ENCODE assay signal across 1 cellular context in the genomic region with DNA sequence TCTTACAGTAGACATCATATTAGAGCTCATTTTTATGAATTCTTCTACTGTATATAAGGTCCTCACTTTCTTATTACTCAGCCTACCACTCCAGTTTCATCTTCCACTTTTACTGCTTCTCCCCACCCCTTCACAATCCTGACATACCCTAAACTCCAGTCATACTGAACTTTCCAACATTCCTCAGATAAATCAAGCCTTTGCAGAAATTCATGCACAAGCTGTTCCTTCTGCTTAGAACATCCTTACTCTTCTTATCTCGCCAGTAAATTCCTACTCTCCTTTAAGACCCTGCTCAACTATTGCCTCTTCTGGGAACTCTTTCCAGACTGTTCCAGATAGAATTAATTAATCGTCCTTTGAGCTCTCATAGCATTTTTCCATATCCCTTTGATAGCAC.
TF ChIP-seq lines count a peak whose summit lies in the region.

No MANE protein-coding gene starts in this region.

TF ChIP-seq in SK-N-SH treated with all-trans-retinoic acid at 6 μM for 48 hours, 23 proteins besides CTCF, POLR2A, EP300 and RAD21 (continued from another document):
- TF ChIP-seq, protein P1, sequence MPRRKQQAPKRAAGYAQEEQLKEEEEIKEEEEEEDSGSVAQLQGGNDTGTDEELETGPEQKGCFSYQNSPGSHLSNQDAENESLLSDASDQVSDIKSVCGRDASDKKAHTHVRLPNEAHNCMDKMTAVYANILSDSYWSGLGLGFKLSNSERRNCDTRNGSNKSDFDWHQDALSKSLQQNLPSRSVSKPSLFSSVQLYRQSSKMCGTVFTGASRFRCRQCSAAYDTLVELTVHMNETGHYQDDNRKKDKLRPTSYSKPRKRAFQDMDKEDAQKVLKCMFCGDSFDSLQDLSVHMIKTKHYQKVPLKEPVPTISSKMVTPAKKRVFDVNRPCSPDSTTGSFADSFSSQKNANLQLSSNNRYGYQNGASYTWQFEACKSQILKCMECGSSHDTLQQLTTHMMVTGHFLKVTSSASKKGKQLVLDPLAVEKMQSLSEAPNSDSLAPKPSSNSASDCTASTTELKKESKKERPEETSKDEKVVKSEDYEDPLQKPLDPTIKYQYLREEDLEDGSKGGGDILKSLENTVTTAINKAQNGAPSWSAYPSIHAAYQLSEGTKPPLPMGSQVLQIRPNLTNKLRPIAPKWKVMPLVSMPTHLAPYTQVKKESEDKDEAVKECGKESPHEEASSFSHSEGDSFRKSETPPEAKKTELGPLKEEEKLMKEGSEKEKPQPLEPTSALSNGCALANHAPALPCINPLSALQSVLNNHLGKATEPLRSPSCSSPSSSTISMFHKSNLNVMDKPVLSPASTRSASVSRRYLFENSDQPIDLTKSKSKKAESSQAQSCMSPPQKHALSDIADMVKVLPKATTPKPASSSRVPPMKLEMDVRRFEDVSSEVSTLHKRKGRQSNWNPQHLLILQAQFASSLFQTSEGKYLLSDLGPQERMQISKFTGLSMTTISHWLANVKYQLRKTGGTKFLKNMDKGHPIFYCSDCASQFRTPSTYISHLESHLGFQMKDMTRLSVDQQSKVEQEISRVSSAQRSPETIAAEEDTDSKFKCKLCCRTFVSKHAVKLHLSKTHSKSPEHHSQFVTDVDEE (CRISPR knock-in tag; IDR thresholded peaks at IDR 0.05) = no peak
- TF ChIP-seq ZNF8 (CRISPR knock-in tag; IDR thresholded peaks at IDR 0.05) (no peak), ZNF565 (CRISPR knock-in tag; conservative IDR thresholded peaks at IDR 0.05; ENCODE audit: low read depth) (no peak), SNAI2 (CRISPR knock-in tag; IDR thresholded peaks at IDR 0.05) (no peak), ZNF70 (CRISPR knock-in tag; IDR thresholded peaks at IDR 0.05) (no peak), ESRRG (CRISPR knock-in tag; IDR thresholded peaks at IDR 0.05) (no peak), TCF4 (CRISPR knock-in tag; IDR thresholded peaks at IDR 0.05; ENCODE audit: borderline replicate concordance) (no peak)
- TF ChIP-seq, protein P2, sequence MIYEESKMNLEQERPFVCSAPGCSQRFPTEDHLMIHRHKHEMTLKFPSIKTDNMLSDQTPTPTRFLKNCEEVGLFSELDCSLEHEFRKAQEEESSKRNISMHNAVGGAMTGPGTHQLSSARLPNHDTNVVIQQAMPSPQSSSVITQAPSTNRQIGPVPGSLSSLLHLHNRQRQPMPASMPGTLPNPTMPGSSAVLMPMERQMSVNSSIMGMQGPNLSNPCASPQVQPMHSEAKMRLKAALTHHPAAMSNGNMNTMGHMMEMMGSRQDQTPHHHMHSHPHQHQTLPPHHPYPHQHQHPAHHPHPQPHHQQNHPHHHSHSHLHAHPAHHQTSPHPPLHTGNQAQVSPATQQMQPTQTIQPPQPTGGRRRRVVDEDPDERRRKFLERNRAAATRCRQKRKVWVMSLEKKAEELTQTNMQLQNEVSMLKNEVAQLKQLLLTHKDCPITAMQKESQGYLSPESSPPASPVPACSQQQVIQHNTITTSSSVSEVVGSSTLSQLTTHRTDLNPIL (CRISPR knock-in tag; IDR thresholded peaks at IDR 0.05; ENCODE audit: low read depth) = no peak
- TF ChIP-seq, protein P3, sequence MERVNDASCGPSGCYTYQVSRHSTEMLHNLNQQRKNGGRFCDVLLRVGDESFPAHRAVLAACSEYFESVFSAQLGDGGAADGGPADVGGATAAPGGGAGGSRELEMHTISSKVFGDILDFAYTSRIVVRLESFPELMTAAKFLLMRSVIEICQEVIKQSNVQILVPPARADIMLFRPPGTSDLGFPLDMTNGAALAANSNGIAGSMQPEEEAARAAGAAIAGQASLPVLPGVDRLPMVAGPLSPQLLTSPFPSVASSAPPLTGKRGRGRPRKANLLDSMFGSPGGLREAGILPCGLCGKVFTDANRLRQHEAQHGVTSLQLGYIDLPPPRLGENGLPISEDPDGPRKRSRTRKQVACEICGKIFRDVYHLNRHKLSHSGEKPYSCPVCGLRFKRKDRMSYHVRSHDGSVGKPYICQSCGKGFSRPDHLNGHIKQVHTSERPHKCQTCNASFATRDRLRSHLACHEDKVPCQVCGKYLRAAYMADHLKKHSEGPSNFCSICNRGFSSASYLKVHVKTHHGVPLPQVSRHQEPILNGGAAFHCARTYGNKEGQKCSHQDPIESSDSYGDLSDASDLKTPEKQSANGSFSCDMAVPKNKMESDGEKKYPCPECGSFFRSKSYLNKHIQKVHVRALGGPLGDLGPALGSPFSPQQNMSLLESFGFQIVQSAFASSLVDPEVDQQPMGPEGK (CRISPR knock-in tag; IDR thresholded peaks at IDR 0.05; ENCODE audit: borderline replicate concordance) = no peak
